8 cellular contexts compared by ENCODE assay signal in the genomic region with DNA sequence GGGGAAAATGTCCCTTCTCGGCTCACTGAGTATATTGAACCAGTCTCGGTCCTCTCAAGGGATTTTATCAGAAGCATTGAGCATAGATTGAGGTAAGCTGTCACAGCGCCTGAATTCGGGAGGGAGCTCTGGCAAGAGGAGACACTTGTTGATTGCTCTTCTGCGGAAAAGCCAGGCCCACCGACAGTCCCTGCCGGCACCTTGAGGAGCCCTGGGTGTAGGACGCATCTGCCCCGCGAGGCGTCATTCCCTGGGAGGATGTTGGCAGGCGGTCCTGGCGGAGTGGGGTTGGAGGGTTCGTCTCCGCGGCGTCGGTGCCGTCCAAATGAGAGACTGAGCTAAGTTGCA. TPM values are rescaled to one million over a fixed set of nuclear protein-coding genes. Genes with fewer than 3 reads are reported as not detected.
DNase-seq lines count a peak whose midpoint lies in the region; ATAC-seq and TF ChIP-seq lines count a peak whose summit lies in the region.

No MANE protein-coding gene starts in this region.

- H3K9me3 Mint-ChIP-seq in H9: no peaks in the 10 kb centered on the region
- H3K9me3 Mint-ChIP-seq in T-cell: no peaks in the 10 kb centered on the region

- no peak for TF ChIP-seq CTCF in H9 (conservative IDR thresholded peaks at IDR 0.05)
- TF ChIP-seq CTCF in body of pancreas (IDR thresholded peaks at IDR 0.05): peak in 1 of 7 experiments; percentile 9
- no peak for TF ChIP-seq CTCF in retinal pigment epithelial cell (conservative IDR thresholded peaks at IDR 0.05; ENCODE audit: low read depth, low read length)

- peaks cover 6% of the 10 kb centered on the region for H3K23me2 ChIP-seq in H9 (ENCODE audit: insufficient read length, low read depth, low read length, poor library complexity, severe bottlenecking)

- H3K27me3 ChIP-seq in H9 (ENCODE audit: insufficient read depth, low read length) (no peaks in the 10 kb centered on the region), body of pancreas (no peaks in the 10 kb centered on the region), iPS DF 6.9 (ENCODE audit: control insufficient read depth, insufficient read depth, low read length) (no peaks in the 10 kb centered on the region)

- H3K4me1 Mint-ChIP-seq in H9 (peaks cover 15 to 17% of the 10 kb centered on the region in 2 experiments), T-cell (peaks cover 56 to 58% (median 57%) of the 10 kb centered on the region in 3 donors)

- POLR2A ChIA-PET in T-cell (lab: Charles Lee): interaction anchor here in 1 of 2 donors (0.6 kb wide), 1 partner anchor 672 kb away, joined by 3 read pairs; no protein-coding TSS in a partner anchor

- no peak overlapping the region for H4K5ac ChIP-seq in H9 (ENCODE audit: insufficient read length, low read depth, low read length)

- no peaks in the 10 kb centered on the region for H4K20me1 ChIP-seq in H9 (ENCODE audit: control insufficient read depth, insufficient read depth, insufficient read length)

- no peak overlapping the region for H4K8ac ChIP-seq in H9 (replicated peaks; ENCODE audit: insufficient read length, low read depth, low read length)

- no peak overlapping the region for H2BK15ac ChIP-seq in H9 (ENCODE audit: low read depth, low read length)

- no peak overlapping the region for H3K56ac ChIP-seq in H9 (ENCODE audit: insufficient read length, low read depth, low read length)

- no peaks in the 10 kb centered on the region for H3K9me3 ChIP-seq in H9 (ENCODE audit: control insufficient read depth, low read depth, low read length)
- no peaks in the 10 kb centered on the region for H3K9me3 ChIP-seq in body of pancreas
- H3K9me3 ChIP-seq in iPS DF 6.9 (ENCODE audit: control insufficient read depth, insufficient read depth, low read length): no peaks in the 10 kb centered on the region

- no peak overlapping the region for H3K18ac ChIP-seq in H9 (ENCODE audit: insufficient read length, low read depth, low read length)

- H3K14ac ChIP-seq in H9 (ENCODE audit: insufficient read depth, low read length): no peak overlapping the region; the same call in 1 of the 2 replicates

- H3T11ph ChIP-seq in H9 (ENCODE audit: low read length): no peak overlapping the region

- ATAC-seq in T-cell (replicated peaks in 1 of 4) (no peak), body of pancreas (no peak), GM19023 (IDR thresholded peaks at IDR 0.05; ENCODE audit: unreplicated experiment) (no peak)

- no peak overlapping the region for H2BK5ac ChIP-seq in H9 (ENCODE audit: insufficient read length, low read length)

- no peaks in the 10 kb centered on the region for H3K79me1 ChIP-seq in H9 (ENCODE audit: insufficient read depth, low read depth, low read length, poor library complexity, severe bottlenecking)

- CTCF ChIA-PET in T-cell (lab: Charles Lee): interaction anchor here in 1 of 2 donors (0.6 to 2.1 kb wide), 5 partner anchors 9 to 1294 kb away, joined by 3 to 8 read pairs (median 3); a partner anchor contains a TSS

- peak overlapping the region; percentile 71 for H3K4me2 ChIP-seq in H9 (ENCODE audit: insufficient read depth, insufficient read length, low read length)

- no CpG with 5 or more reads among the region's 19 CpGs for WGBS in H9 (ENCODE audit: extremely low coverage, insufficient read length, low lambda C conversion rate)
- WGBS in body of pancreas, 2 donors: 0% methylated on average over 8 to 19 of the region's 19 CpGs
- WGBS in iPS DF 6.9 (ENCODE audit: insufficient coverage, insufficient read length): no CpG with 5 or more reads among the region's 19 CpGs

- H3K4me3 ChIP-seq in body of pancreas: peak overlapping the region; percentile 84 to 97
- peak overlapping the region; percentile 99; the same call in 1 of the 2 replicates for H3K4me3 ChIP-seq in iPS DF 6.9 (ENCODE audit: low read length)
- H3K4me3 ChIP-seq in retinal pigment epithelial cell (ENCODE audit: low read length): peak overlapping the region; percentile 91

- H3K36me3 ChIP-seq in body of pancreas (replicated peaks in 1 of 2; ENCODE audit: insufficient read depth in 1 of 2, low read depth in 2 of 2): no peaks in the 10 kb centered on the region
- no peaks in the 10 kb centered on the region for H3K36me3 ChIP-seq in iPS DF 6.9 (ENCODE audit: control insufficient read depth, insufficient read depth, low read length)

- H3K9ac ChIP-seq in H9 (ENCODE audit: extremely low read depth, insufficient read length, low read length): peak overlapping the region; percentile 6

- no peak overlapping the region for H2BK20ac ChIP-seq in H9 (ENCODE audit: low read depth, low read length, poor library complexity, severe bottlenecking)

- H3K27ac Mint-ChIP-seq in H9 (no peak overlapping the region), T-cell (peak overlapping the region; percentile 78 to 82)

- H3K27ac ChIP-seq in H9 (ENCODE audit: insufficient read length, low read depth, low read length): no peak overlapping the region
- peak overlapping the region; percentile 77 to 97 (median 86) for H3K27ac ChIP-seq in body of pancreas
- H3K27ac ChIP-seq in iPS DF 6.9 (ENCODE audit: low read length): no peak overlapping the region

- H4K91ac ChIP-seq in H9 (ENCODE audit: insufficient read length, low read depth, low read length): no peak overlapping the region

- no peak overlapping the region for H3K4ac ChIP-seq in H9 (ENCODE audit: low read depth, low read length)

- H3K4me3 Mint-ChIP-seq in H9 (peak overlapping the region; percentile 98 to 99), T-cell (peak overlapping the region; percentile 95 to 99 (median 99))

- H3K36me3 Mint-ChIP-seq in H9 (ENCODE audit: insufficient read depth in 1 of 3, low read depth in 3 of 3) (peaks cover 0 to 2% (median 1%) of the 10 kb centered on the region in 3 experiments; a peak in 3 of 7 replicates), T-cell (no peaks in the 10 kb centered on the region)

- intact Hi-C loops in body of pancreas (cut with DNase I): no loop called here

- no peak overlapping the region for H2AFZ ChIP-seq in H9 (ENCODE audit: low read length)

- H3K79me2 ChIP-seq in H9 (ENCODE audit: insufficient read depth, low read length): no peaks in the 10 kb centered on the region; the same call in 1 of the 2 replicates

- DNase-seq in AG20443 (ENCODE audit: low spot score) (peak; percentile 68), H9 (no peak), T-cell (peak in 24 of 34 experiments; percentile 7 to 45 (median 21)), body of pancreas (peak; percentile 34 to 54 (median 42)), iPS DF 6.9 (ENCODE audit: low read depth, low spot score) (no peak), retinal pigment epithelial cell (ENCODE audit: low read depth) (no peak), NCI-H128 (lab: John Stamatoyannopoulos, UW; ENCODE audit: unreplicated experiment) (no peak)

- peak in 2 of 3 donors; percentile 36 to 37 for TF ChIP-seq POLR2A in body of pancreas (IDR thresholded peaks at IDR 0.05)

- H2BK120ac ChIP-seq in H9 (ENCODE audit: low read depth, low read length, poor library complexity, severe bottlenecking): no peak overlapping the region

- H3K27me3 Mint-ChIP-seq in H9 (ENCODE audit: low read depth) (no peaks in the 10 kb centered on the region; the same call in 1 of the 2 replicates), T-cell (no peaks in the 10 kb centered on the region)

- no peaks in the 10 kb centered on the region for H3K4me1 ChIP-seq in H9 (ENCODE audit: insufficient read depth, low read length)
- peaks cover 42% of the 10 kb centered on the region for H3K4me1 ChIP-seq in body of pancreas
- H3K4me1 ChIP-seq in iPS DF 6.9 (ENCODE audit: control insufficient read depth, insufficient read depth, low read length): no peaks in the 10 kb centered on the region

- H2BK12ac ChIP-seq in H9 (ENCODE audit: insufficient read length, low read depth, low read length): no peak overlapping the region

- no peak overlapping the region for H3K23ac ChIP-seq in H9 (ENCODE audit: insufficient read length, low read depth, low read length)

- H2AK5ac ChIP-seq in H9 (ENCODE audit: insufficient read length, low read length): no peak overlapping the region

RNA-seq across cellular contexts. Expression of a gene that starts 0.8 kb away (rescaled TPM):
- total RNA-seq in H9 (2021) (62.5 and 68.4 TPM in 2 replicates), T-cell (100 to 1,000 TPM in 3 of 5 donors, 10 to 100 TPM in 2; 78.3 to 106 (median 100) TPM), body of pancreas (10 to 100 TPM; 53.7 to 69.0 TPM)

RNA-seq across cellular contexts. Expression of a gene that starts 4.4 kb away (rescaled TPM):
- total RNA-seq in H9 (2021) (7.3 and 7.7 TPM in 2 replicates), T-cell (10 to 100 TPM in 2 of 5 donors, 1 to 10 TPM in 3; 8.2 to 10.4 (median 9.6) TPM), body of pancreas (1 to 10 TPM; 5.6 to 7.3 TPM)

Comparison
In these comparisons a context has a peak if more than half of its experiments do, and no peak if none do; other contexts are left out.
1. DNase-seq: peak in AG20443 (single experiment), T-cell (24 of 34) and body of pancreas (4 of 4); none in H9 (single experiment), iPS DF 6.9 (single experiment), retinal pigment epithelial cell (single experiment) and NCI-H128 (single experiment).
2. H3K27ac ChIP-seq: peak in body of pancreas (4 of 4); none in H9 (single experiment) and iPS DF 6.9 (single experiment).
3. H3K27ac Mint-ChIP-seq: peak in T-cell (2 of 2); none in H9 (0 of 3).
4. Peak in every context shown above with its lines, with median percentiles within 50 percentile points of each other: H3K4me3 ChIP-seq.